Comparison of ENCODE assay signal across 21 cellular contexts in genomic region chr7:136087881-136088280, GRCh38.
"Had no signal": no experiment of that assay in that cellular context is flagged by ENCODE, and none has a peak within 500 bp of the region (broad histone marks: within the 10 kb centered on the region; RNA-seq: fewer than 3 reads in every experiment).

No MANE protein-coding gene starts in this region.

- H3K27me3 Mint-ChIP-seq: stimulated activated naive B cell treated with anti-CD40 and anti-IgM and Interleukin-4, amounts not matched to agents 10 μg/mL and 1 μg/mL and 100 μg/mL, for 72 hours; stimulated activated naive CD8-positive, alpha-beta T cell treated with anti-CD3 and anti-CD28 coated beads, Interleukin-15, amount 100 ng/mL, for 72 hours had no signal

- H3K27me3 ChIP-seq: dorsolateral prefrontal cortex, heart left ventricle, neural progenitor cell, transverse colon had no signal

- H3K36me3 ChIP-seq: heart left ventricle, neural progenitor cell, thoracic aorta, transverse colon had no signal

- H3K27ac ChIP-seq: neural progenitor cell, parathyroid adenoma, psoas muscle, thoracic aorta, transverse colon had no signal

- H3K9me3 ChIP-seq: psoas muscle, thoracic aorta had no signal

- H3K27ac Mint-ChIP-seq: neural progenitor cell; stimulated activated naive B cell treated with anti-CD40 and anti-IgM and Interleukin-4, amounts not matched to agents 10 μg/mL and 1 μg/mL and 100 μg/mL, for 72 hours; stimulated activated naive CD8-positive, alpha-beta T cell treated with anti-CD3 and anti-CD28 coated beads, Interleukin-15, amount 100 ng/mL, for 72 hours had no signal

- H2AFZ ChIP-seq: neural progenitor cell, parathyroid adenoma had no signal

- H3K4me2 ChIP-seq: neural progenitor cell had no signal

- H3K9ac ChIP-seq: neural progenitor cell, parathyroid adenoma had no signal

- H3K36me3 Mint-ChIP-seq: neural progenitor cell had no signal

- H3K4me3 Mint-ChIP-seq: naive thymus-derived CD8-positive, alpha-beta T cell; neural progenitor cell; stimulated activated naive B cell treated with anti-CD40 and anti-IgM and Interleukin-4, amounts not matched to agents 10 μg/mL and 1 μg/mL and 100 μg/mL, for 72 hours; stimulated activated naive CD8-positive, alpha-beta T cell treated with anti-CD3 and anti-CD28 coated beads, Interleukin-15, amount 100 ng/mL, for 72 hours had no signal

- DNase-seq: cortex of kidney; dorsolateral prefrontal cortex; effector CD8-positive, alpha-beta T cell; heart left ventricle; hypothalamus; kidney glomerular epithelial cell; mesendoderm; naive thymus-derived CD8-positive, alpha-beta T cell; occipital lobe; psoas muscle; retina; stimulated activated CD4-positive, alpha-beta T cell treated with anti-CD3 and anti-CD28 coated beads, Interleukin-2, amount 100 ng/mL, for 24 hours; stimulated activated CD4-positive, alpha-beta T cell treated with anti-CD3 and anti-CD28 coated beads, Interleukin-4, amount 100 ng/mL, for 4 hours; stimulated activated naive B cell treated with anti-CD40 and anti-IgM and Interleukin-4, amounts not matched to agents 10 μg/mL and 1 μg/mL and 100 μg/mL, for 72 hours; stimulated activated naive CD8-positive, alpha-beta T cell treated with anti-CD3 and anti-CD28 coated beads, Interleukin-15, amount 100 ng/mL, for 72 hours; transverse colon had no signal

- ATAC-seq: esophagus mucosa; heart left ventricle; naive thymus-derived CD8-positive, alpha-beta T cell; psoas muscle; sciatic nerve; stimulated activated naive B cell treated with anti-CD40 and anti-IgM and Interleukin-4, amounts not matched to agents 10 μg/mL and 1 μg/mL and 100 μg/mL, for 72 hours; stimulated activated naive CD8-positive, alpha-beta T cell treated with anti-CD3 and anti-CD28 coated beads, Interleukin-15, amount 100 ng/mL, for 72 hours had no signal

- H3K79me2 ChIP-seq: parathyroid adenoma had no signal

- H3K4me1 ChIP-seq: parathyroid adenoma, psoas muscle had no signal

- H3K4me3 ChIP-seq: neural progenitor cell had no signal
